ENCODE assay signal across 20 cellular contexts in genomic region chrX:39011454-39012204, GRCh38.
DNase-seq lines count a peak whose midpoint lies in the region; ATAC-seq and TF ChIP-seq lines count a peak whose summit lies in the region.
"Had no signal": no experiment of that assay in that cellular context is flagged by ENCODE, and none has a peak within 500 bp of the region (broad histone marks: within the 10 kb centered on the region; RNA-seq: fewer than 3 reads in every experiment).

No MANE protein-coding gene starts in this region.

- no peak overlapping the region for H3K9ac ChIP-seq in fibroblast of lung (ENCODE audit: insufficient read depth, low read length)
- H3K9ac ChIP-seq in mucosa of rectum (ENCODE audit: low read depth in 1 of 2, low read length in 2 of 2): no peak overlapping the region

- H3K27me3 ChIP-seq in fibroblast of lung (ENCODE audit: control insufficient read depth, insufficient read depth, low read length) (no peaks in the 10 kb centered on the region), mucosa of rectum (ENCODE audit: control insufficient read depth in 2 of 2, insufficient read depth in 2 of 2, low read length in 2 of 2) (no peaks in the 10 kb centered on the region)

- H3K79me2 ChIP-seq in fibroblast of lung (ENCODE audit: control insufficient read depth, insufficient read depth, low read length): no peaks in the 10 kb centered on the region

- no peak overlapping the region for H3K4me3 ChIP-seq in fibroblast of lung (replicated peaks in 1 of 4; ENCODE audit: control extremely low read depth in 1 of 4, insufficient read depth in 1 of 4, low read depth in 3 of 4, low read length in 4 of 4)
- H3K4me3 ChIP-seq in mucosa of rectum (ENCODE audit: low read length in 2 of 2): no peak overlapping the region
- H3K4me3 ChIP-seq: K562 had no signal

- DNase-seq in RPMI7951 (ENCODE audit: low read depth) (peak; percentile 62), fibroblast of lung (ENCODE audit: low read depth in 2 of 2) (peak; percentile 9 to 33), cerebellum (ENCODE audit: low spot score) (no peak), type B pancreatic cell (ENCODE audit: extremely low spot score, unreplicated experiment) (no peak)
- no peak for DNase-seq in stimulated activated CD4-positive, alpha-beta T cell treated with anti-CD3 and anti-CD28 coated beads, Interleukin-2, amount 100 ng/mL, for 24 hours
- DNase-seq: ACHN; activated B cell treated with CpG ODN at 0.5 μM for 24 hours; activated CD8-positive, alpha-beta memory T cell treated with anti-CD3 and anti-CD28 coated beads for 24 hours; CD4-positive, alpha-beta memory T cell; head of caudate nucleus; naive B cell; NCI-H1417 treated with DMSO at 0.1 percent for 48 hours; NCI-H226; NK-92 treated with Interleukin-12 subunit alpha and Interleukin-12 subunit beta, amount 100 ng/mL, for 24 hours had no signal

- no peak overlapping the region for H3K27ac Mint-ChIP-seq in type B pancreatic cell
- H3K27ac Mint-ChIP-seq: activated B cell treated with CpG ODN at 0.5 μM for 24 hours; CD4-positive, alpha-beta memory T cell; naive B cell; progenitor cell of endocrine pancreas; stimulated activated naive CD8-positive, alpha-beta T cell treated with anti-CD3 and anti-CD28 coated beads, Interleukin-15, Interleukin-2, amounts not matched to agents 100 ng/mL and 50 ng/mL, for 24 hours had no signal

- no peaks in the 10 kb centered on the region for H3K9me3 Mint-ChIP-seq in type B pancreatic cell
- H3K9me3 Mint-ChIP-seq: activated B cell treated with CpG ODN at 0.5 μM for 24 hours; CD4-positive, alpha-beta memory T cell; stimulated activated naive CD8-positive, alpha-beta T cell treated with anti-CD3 and anti-CD28 coated beads, Interleukin-15, Interleukin-2, amounts not matched to agents 100 ng/mL and 50 ng/mL, for 24 hours had no signal

- H3K4me1 ChIP-seq in fibroblast of lung (ENCODE audit: control insufficient read depth, extremely low read depth, insufficient read depth, low read length) (no peaks in the 10 kb centered on the region), mucosa of rectum (ENCODE audit: control insufficient read depth in 2 of 2, insufficient read depth in 2 of 2, low read length in 2 of 2) (peaks cover 12 to 19% of the 10 kb centered on the region in 2 donors)

- no peak overlapping the region for H3K4me2 ChIP-seq in fibroblast of lung (ENCODE audit: extremely low read depth, insufficient read depth, low read length)

- no peak overlapping the region for H3K4me3 Mint-ChIP-seq in type B pancreatic cell
- H3K4me3 Mint-ChIP-seq: activated B cell treated with CpG ODN at 0.5 μM for 24 hours; CD4-positive, alpha-beta memory T cell; naive B cell; stimulated activated naive CD8-positive, alpha-beta T cell treated with anti-CD3 and anti-CD28 coated beads, Interleukin-15, Interleukin-2, amounts not matched to agents 100 ng/mL and 50 ng/mL, for 24 hours had no signal

- H3K27me3 Mint-ChIP-seq in type B pancreatic cell: no peaks in the 10 kb centered on the region
- H3K27me3 Mint-ChIP-seq: CD4-positive, alpha-beta memory T cell; progenitor cell of endocrine pancreas; stimulated activated naive CD8-positive, alpha-beta T cell treated with anti-CD3 and anti-CD28 coated beads, Interleukin-15, Interleukin-2, amounts not matched to agents 100 ng/mL and 50 ng/mL, for 24 hours had no signal

- H3K27ac ChIP-seq in C4-2B (peak overlapping the region; percentile 11), fibroblast of lung (ENCODE audit: insufficient read depth, low read length) (no peak overlapping the region), mucosa of rectum (ENCODE audit: low read depth in 2 of 2, low read length in 2 of 2) (peak overlapping the region; percentile 61 to 69)

- ATAC-seq in GM18858 (IDR thresholded peaks at IDR 0.05; ENCODE audit: unreplicated experiment): no peak
- ATAC-seq: K562 had no signal

- no peaks in the 10 kb centered on the region for H4K20me1 ChIP-seq in fibroblast of lung (ENCODE audit: control insufficient read depth, extremely low read depth, insufficient read depth, low read length)

- peaks cover 9% of the 10 kb centered on the region for H3K4me1 Mint-ChIP-seq in type B pancreatic cell (ENCODE audit: unreplicated experiment)
- H3K4me1 Mint-ChIP-seq: CD4-positive, alpha-beta memory T cell had no signal

- no peaks in the 10 kb centered on the region for H3K36me3 Mint-ChIP-seq in type B pancreatic cell
- H3K36me3 Mint-ChIP-seq: CD4-positive, alpha-beta memory T cell; naive B cell had no signal

- TF ChIP-seq CTCF in C4-2B (conservative IDR thresholded peaks at IDR 0.05): no peak
- no peak for TF ChIP-seq CTCF in fibroblast of lung (conservative IDR thresholded peaks at IDR 0.05 in 1 of 2, IDR thresholded peaks at IDR 0.05 in 1 of 2; ENCODE audit: low read depth in 1 of 2, low read length in 2 of 2)
- TF ChIP-seq CTCF in type B pancreatic cell (conservative IDR thresholded peaks at IDR 0.05): no peak

- H3K36me3 ChIP-seq in fibroblast of lung (ENCODE audit: control insufficient read depth, insufficient read depth, low read length): no peaks in the 10 kb centered on the region
- no peaks in the 10 kb centered on the region for H3K36me3 ChIP-seq in mucosa of rectum (ENCODE audit: control insufficient read depth in 2 of 2, insufficient read depth in 2 of 2, low read length in 2 of 2)

- no peak overlapping the region for H2AFZ ChIP-seq in fibroblast of lung (ENCODE audit: low read length)

- H3K9me3 ChIP-seq in fibroblast of lung (ENCODE audit: control insufficient read depth, insufficient read depth, low read depth, low read length): no peaks in the 10 kb centered on the region
- H3K9me3 ChIP-seq in mucosa of rectum (ENCODE audit: control insufficient read depth in 2 of 2, low read length in 2 of 2): no peaks in the 10 kb centered on the region

Comparison
In these comparisons a context has a peak if more than half of its experiments do, and no peak if none do; other contexts are left out.
1. DNase-seq: peak in RPMI7951 (single experiment) and fibroblast of lung (2 of 2); none in stimulated activated CD4-positive, alpha-beta T cell treated with anti-CD3 and anti-CD28 coated beads, Interleukin-2, amount 100 ng/mL, for 24 hours (0 of 2), cerebellum (single experiment) and type B pancreatic cell (single experiment).